In genomic region chr5:163566678-163567077, GRCh38 we compare ENCODE assay signal across 11 cellular contexts.
DNase-seq lines count a peak whose midpoint lies in the region; ATAC-seq, FAIRE-seq and TF ChIP-seq lines count a peak whose summit lies in the region.
"Had no signal": no experiment of that assay in that cellular context is flagged by ENCODE, and none has a peak within 500 bp of the region (broad histone marks: within the 10 kb centered on the region; RNA-seq: fewer than 3 reads in every experiment).

No MANE protein-coding gene starts in this region.

- H3K27me3 Mint-ChIP-seq in T-helper 17 cell = peaks cover 79% of the 10 kb centered on the region
- peaks cover 12 to 17% (median 14%) of the 10 kb centered on the region in 3 donors for H3K27me3 Mint-ChIP-seq in immature natural killer cell (ENCODE audit: low read depth in 3 of 3)

- H3K36me3 ChIP-seq in HepG2 (replicated peaks in 1 of 2; ENCODE audit: control insufficient read depth in 1 of 2, insufficient read depth in 2 of 2, low read length in 2 of 2) (no peaks in the 10 kb centered on the region), right lobe of liver (no peaks in the 10 kb centered on the region), esophagus muscularis mucosa (no peaks in the 10 kb centered on the region)
- H3K36me3 ChIP-seq: tibial nerve had no signal

- H3K27ac ChIP-seq in HepG2 (ENCODE audit: extremely low read length, insufficient read depth, low read length) = no peak overlapping the region
- no peak overlapping the region for H3K27ac ChIP-seq in right lobe of liver
- H3K27ac ChIP-seq in esophagus muscularis mucosa (replicated peaks in 1 of 4) = no peak overlapping the region
- H3K27ac ChIP-seq: tibial nerve had no signal

- no peaks in the 10 kb centered on the region for H4K20me1 ChIP-seq in HepG2 (ENCODE audit: insufficient read depth, low read length)

- peak overlapping the region in 1 of 3 experiments; percentile 17; a peak in 2 of 6 replicates for H3K4me3 ChIP-seq in HepG2 (replicated peaks in 1 of 3; ENCODE audit: insufficient read depth in 1 of 3, low read depth in 2 of 3, low read length in 3 of 3)
- no peak overlapping the region for H3K4me3 ChIP-seq in right lobe of liver
- H3K4me3 ChIP-seq in esophagus muscularis mucosa = peak overlapping the region in 1 of 4 donors; percentile 45
- H3K4me3 ChIP-seq: K562 had no signal

- H3K27ac Mint-ChIP-seq in T-helper 17 cell (peak overlapping the region; percentile 61), immature natural killer cell (no peak overlapping the region)

- TF ChIP-seq EP300 in HepG2 (IDR thresholded peaks at IDR 0.05; ENCODE audit: low read depth in 2 of 2, low read length in 2 of 2) = no peak
- no peak for TF ChIP-seq EP300 in HepG2 (CRISPR knock-in tag; IDR thresholded peaks at IDR 0.05; ENCODE audit: borderline replicate concordance)
- TF ChIP-seq EP300 in esophagus muscularis mucosa (IDR thresholded peaks at IDR 0.05) = no peak

- no peak for ATAC-seq in HepG2
- ATAC-seq in right lobe of liver = no peak
- no peak for ATAC-seq in T-helper 17 cell
- ATAC-seq in HG03108 (IDR thresholded peaks at IDR 0.05; ENCODE audit: unreplicated experiment) = no peak

- H3K4me1 ChIP-seq in HepG2 (ENCODE audit: insufficient read depth, low read length) = peaks cover 32% of the 10 kb centered on the region
- peaks cover 0 to 11% (median 0%) of the 10 kb centered on the region in 4 donors for H3K4me1 ChIP-seq in right lobe of liver
- peaks cover 15 to 21% (median 20%) of the 10 kb centered on the region in 4 donors for H3K4me1 ChIP-seq in esophagus muscularis mucosa

- H3K9me3 Mint-ChIP-seq in immature natural killer cell = peaks cover 0 to 2% (median 0%) of the 10 kb centered on the region in 6 donors

- H3K27me3 ChIP-seq in HepG2 (ENCODE audit: control insufficient read depth in 1 of 2, insufficient read depth in 2 of 2, low read length in 2 of 2) = peaks cover 0 to 11% of the 10 kb centered on the region in 2 experiments; a peak in 1 of 5 replicates
- peaks cover 0 to 6% of the 10 kb centered on the region in 2 donors for H3K27me3 ChIP-seq in right lobe of liver
- peaks cover 0 to 36% (median 6%) of the 10 kb centered on the region in 4 donors for H3K27me3 ChIP-seq in esophagus muscularis mucosa

- H3K9me3 ChIP-seq in HepG2 (ENCODE audit: low read length) (no peaks in the 10 kb centered on the region), right lobe of liver (no peaks in the 10 kb centered on the region), T-helper 17 cell (ENCODE audit: control insufficient read depth, low read length, poor library complexity, severe bottlenecking) (no peaks in the 10 kb centered on the region), esophagus muscularis mucosa (no peaks in the 10 kb centered on the region)
- H3K9me3 ChIP-seq: tibial nerve had no signal

- in situ Hi-C loops in HepG2 (cut with HindIII; ENCODE audit: extremely low pct_ligation_motif_present, low pct_unique_long_range_greater_than_20kb) = loop anchor here (5.0 to 25.0 kb wide), 3 partner anchors 448 to 1646 kb away; no protein-coding TSS in a partner anchor

- TF ChIP-seq RAD21 in HepG2 (CRISPR knock-in tag; IDR thresholded peaks at IDR 0.05) = no peak

- FAIRE-seq in HepG2 (lab: Jason Lieb, UNC) = no peak
- FAIRE-seq: K562 had no signal

- TF ChIP-seq CTCF in HepG2 (CRISPR knock-in tag; IDR thresholded peaks at IDR 0.05) (no peak), right lobe of liver (IDR thresholded peaks at IDR 0.05) (no peak), esophagus muscularis mucosa (IDR thresholded peaks at IDR 0.05) (no peak)

- CTCF ChIA-PET in HepG2 (lab: Yijun Ruan, JAX; ENCODE audit: low intra/inter-chr PET ratio, low total read pairs) = no interaction called here

- POLR2A ChIA-PET in HepG2 (lab: Yijun Ruan, JAX) = no interaction called here

- H3K4me2 ChIP-seq in HepG2 (ENCODE audit: low read depth, low read length) = peak overlapping the region; percentile 74

- no peaks in the 10 kb centered on the region for H3K79me2 ChIP-seq in HepG2 (ENCODE audit: insufficient read depth, low read length)

- H3K4me1 Mint-ChIP-seq in T-helper 17 cell (peaks cover 23% of the 10 kb centered on the region), immature natural killer cell (peaks cover 15 to 31% of the 10 kb centered on the region in 2 donors)

- TF ChIP-seq POLR2A in HepG2 (IDR thresholded peaks at IDR 0.05; ENCODE audit: insufficient read depth in 1 of 2, low read depth in 2 of 2, low read length in 2 of 2) (no peak), right lobe of liver (IDR thresholded peaks at IDR 0.05) (no peak), esophagus muscularis mucosa (IDR thresholded peaks at IDR 0.05; ENCODE audit: low read depth) (no peak)

- 14% methylated on average over 3 of the region's 3 CpGs for WGBS in HepG2 (ENCODE audit: low lambda C conversion rate)
- WGBS in right lobe of liver (ENCODE audit: insufficient coverage, low coverage, low lambda C conversion rate, missing lambda C conversion rate) = 20% methylated on average over 3 of the region's 3 CpGs
- WGBS in esophagus muscularis mucosa = 55% methylated on average over 3 of the region's 3 CpGs

- H3K9ac ChIP-seq in HepG2 (ENCODE audit: insufficient read depth, low read depth, low read length) = no peak overlapping the region

- H3K36me3 Mint-ChIP-seq in T-helper 17 cell (ENCODE audit: low read depth) (peaks cover 6% of the 10 kb centered on the region), immature natural killer cell (no peaks in the 10 kb centered on the region)

- DNase-seq in HepG2 (ENCODE audit: low spot score) = no peak
- DNase-seq in right lobe of liver = no peak
- no peak for DNase-seq in T-helper 17 cell
- no peak for DNase-seq in immature natural killer cell
- no peak for DNase-seq in esophagus muscularis mucosa (ENCODE audit: extremely low spot score)
- DNase-seq in NCI-H1048 (lab: John Stamatoyannopoulos, UW) = no peak
- DNase-seq in H4 (ENCODE audit: low spot score) = no peak
- DNase-seq: NCI-H446 treated with DMSO at 0.1 percent for 48 hours had no signal

- H3K4me3 Mint-ChIP-seq in T-helper 17 cell (peak overlapping the region; percentile 80), immature natural killer cell (peak overlapping the region in 3 of 5 donors; percentile 15 to 53 (median 21))

- BruUV-seq in HepG2 (replicated peaks; lab: Mats Ljungman, UMichigan) = no TSS peak

- intact Hi-C loops in HepG2 (cut with micrococcal nuclease; ENCODE audit: unreplicated experiment) = loop anchor here (5.0 kb wide), 1 partner anchor 131 kb away; no protein-coding TSS in a partner anchor
- intact Hi-C loops in right lobe of liver (cut with DNase I) = no loop called here
- intact Hi-C loops in esophagus muscularis mucosa (cut with DNase I) = no loop called here

- no peak overlapping the region for H2AFZ ChIP-seq in HepG2 (ENCODE audit: low read length)

TF ChIP-seq in HepG2, 621 proteins besides CTCF, POLR2A, EP300 and RAD21 (continues in another document):
- TF ChIP-seq HDAC1 (CRISPR knock-in tag; IDR thresholded peaks at IDR 0.05) (no peak), ATF3 (CRISPR knock-in tag; IDR thresholded peaks at IDR 0.05) (no peak), CBX1 (IDR thresholded peaks at IDR 0.05; ENCODE audit: low read depth) (no peak), TFDP1 (CRISPR knock-in tag; IDR thresholded peaks at IDR 0.05; ENCODE audit: borderline replicate concordance) (no peak), ZIK1 (CRISPR knock-in tag; IDR thresholded peaks at IDR 0.05; ENCODE audit: borderline replicate concordance, low read depth) (no peak), MAFG (CRISPR knock-in tag; IDR thresholded peaks at IDR 0.05) (no peak), ZNF256 (CRISPR knock-in tag; conservative IDR thresholded peaks at IDR 0.05) (no peak), ZNF17 (CRISPR knock-in tag; IDR thresholded peaks at IDR 0.05) (no peak), ZNF546 (CRISPR knock-in tag; conservative IDR thresholded peaks at IDR 0.05) (no peak), MAX (IDR thresholded peaks at IDR 0.05) (no peak), ZBTB33 (CRISPR knock-in tag; IDR thresholded peaks at IDR 0.05) (no peak), ZNF124 (CRISPR knock-in tag; IDR thresholded peaks at IDR 0.05) (no peak), NFYC (CRISPR knock-in tag; IDR thresholded peaks at IDR 0.05) (no peak), TBX2 (CRISPR knock-in tag; IDR thresholded peaks at IDR 0.05; ENCODE audit: borderline replicate concordance) (no peak), STAT5B (CRISPR knock-in tag; IDR thresholded peaks at IDR 0.05) (no peak)
